Comparison of ENCODE assay signal across 30 cellular contexts in genomic region chr14:87434011-87434410, GRCh38.
"Had no signal": no experiment of that assay in that cellular context is flagged by ENCODE, and none has a peak within 500 bp of the region (broad histone marks: within the 10 kb centered on the region; RNA-seq: fewer than 3 reads in every experiment).

No MANE protein-coding gene starts in this region.

- FAIRE-seq: TTC549 had no signal

- H3K9me3 ChIP-seq: ascending aorta, Peyer's patch, SJSA1, SK-N-SH had no signal

- H3K27me3 Mint-ChIP-seq: activated CD4-positive, alpha-beta T cell treated with anti-CD3 and anti-CD28 coated beads, Interleukin-2, amount 10 ng/mL, durations not matched to agents 7 days and 5 days; activated naive CD4-positive, alpha-beta T cell treated with anti-CD3 and anti-CD28 coated beads, Interleukin-2, amount 50 U/mL, for 24 hours; activated naive CD8-positive, alpha-beta T cell treated with anti-CD3 and anti-CD28 coated beads, Interleukin-2, amount 10 ng/mL, durations not matched to agents 7 days and 5 days; activated T-cell treated with anti-CD3 and anti-CD28 coated beads, Interleukin-2, amount 50 U/mL, for 24 hours had no signal

- H3K27me3 ChIP-seq: ascending aorta, Peyer's patch, SJSA1 had no signal

- H3K36me3 Mint-ChIP-seq: activated naive CD4-positive, alpha-beta T cell treated with anti-CD3 and anti-CD28 coated beads, Interleukin-2, amount 50 U/mL, for 24 hours; activated naive CD8-positive, alpha-beta T cell treated with anti-CD3 and anti-CD28 coated beads, Interleukin-2, amount 10 ng/mL, durations not matched to agents 7 days and 5 days had no signal

- H3K27ac Mint-ChIP-seq: activated CD4-positive, alpha-beta T cell treated with anti-CD3 and anti-CD28 coated beads, Interleukin-2, amount 10 ng/mL, durations not matched to agents 7 days and 5 days; activated CD8-positive, alpha-beta T cell treated with anti-CD3 and anti-CD28 coated beads, Interleukin-2, amount 10 ng/mL, durations not matched to agents 7 days and 5 days; activated naive CD4-positive, alpha-beta T cell treated with anti-CD3 and anti-CD28 coated beads, Interleukin-2, amount 50 U/mL, for 24 hours; activated naive CD8-positive, alpha-beta T cell treated with anti-CD3 and anti-CD28 coated beads, Interleukin-2, amount 10 ng/mL, durations not matched to agents 7 days and 5 days; activated T-cell treated with anti-CD3 and anti-CD28 coated beads, Interleukin-2, amount 50 U/mL, for 24 hours; activated T-helper 2 cell treated with anti-CD3 and anti-CD28 coated beads, Interferon-gamma antibody, Interleukin-2, Interleukin-4, amounts not matched to agents 10 μg/mL and 5 μg/mL and 100 μg/mL, durations not matched to agents 14 hours and 24 hours and 36 hours; T-helper 1 cell treated with Interleukin-12 subunit alpha and Interleukin-12 subunit beta and Interleukin-4 antibody, amounts not matched to agents 30 μg/mL and 1 μg/mL, for 36 hours; T-helper 2 cell treated with Interferon-gamma antibody and Interleukin-4, amounts not matched to agents 5 μg/mL and 100 μg/mL, for 36 hours had no signal

- H3K36me3 ChIP-seq: ascending aorta, Peyer's patch, SJSA1 had no signal

- H3K4me1 ChIP-seq: ascending aorta, Peyer's patch, SJSA1 had no signal

- H3K4me3 Mint-ChIP-seq: activated CD4-positive, alpha-beta T cell treated with anti-CD3 and anti-CD28 coated beads, Interleukin-2, amount 10 ng/mL, durations not matched to agents 7 days and 5 days; activated CD8-positive, alpha-beta T cell treated with anti-CD3 and anti-CD28 coated beads, Interleukin-2, amount 10 ng/mL, durations not matched to agents 7 days and 5 days; activated naive CD4-positive, alpha-beta T cell treated with anti-CD3 and anti-CD28 coated beads, Interleukin-2, amount 50 U/mL, for 24 hours; activated naive CD8-positive, alpha-beta T cell treated with anti-CD3 and anti-CD28 coated beads, Interleukin-2, amount 10 ng/mL, durations not matched to agents 7 days and 5 days; activated T-cell treated with anti-CD3 and anti-CD28 coated beads, Interleukin-2, amount 50 U/mL, for 24 hours; T-helper 1 cell treated with Interleukin-12 subunit alpha and Interleukin-12 subunit beta and Interleukin-4 antibody, amounts not matched to agents 30 μg/mL and 1 μg/mL, for 36 hours; T-helper 2 cell treated with Interferon-gamma antibody and Interleukin-4, amounts not matched to agents 5 μg/mL and 100 μg/mL, for 36 hours had no signal

- H3K9me3 Mint-ChIP-seq: activated naive CD8-positive, alpha-beta T cell treated with anti-CD3 and anti-CD28 coated beads, Interleukin-2, amount 10 ng/mL, durations not matched to agents 7 days and 5 days had no signal

- ATAC-seq: activated CD8-positive, alpha-beta T cell treated with anti-CD3 and anti-CD28 coated beads, Interleukin-2, amount 10 ng/mL, durations not matched to agents 7 days and 5 days; PC-3 had no signal

- DNase-seq: activated CD4-positive, alpha-beta T cell treated with anti-CD3 and anti-CD28 coated beads for 1 hour; activated CD4-positive, alpha-beta T cell treated with anti-CD3 and anti-CD28 coated beads, Interleukin-2, amount 10 ng/mL, durations not matched to agents 7 days and 5 days; activated CD4-positive, alpha-beta T cell treated with anti-CD3 and anti-CD28 coated beads, Interleukin-2, amount 50 U/mL, for 48 hours; activated CD4-positive, CD25-positive, alpha-beta regulatory T cell; activated CD8-positive, alpha-beta T cell treated with anti-CD3 and anti-CD28 coated beads, Interleukin-2, amount 10 ng/mL, durations not matched to agents 7 days and 5 days; activated gamma-delta T cell; activated naive CD4-positive, alpha-beta T cell treated with Interleukin-2 at 50 U/mL for 16 hours; activated naive CD8-positive, alpha-beta T cell treated with anti-CD3 and anti-CD28 coated beads, Interleukin-2, amount 10 ng/mL, durations not matched to agents 7 days and 5 days; activated T-cell treated with anti-CD3 and anti-CD28 coated beads, Interleukin-2, amount 50 U/mL, for 24 hours; amygdala; NCI-H1092 treated with DMSO at 0.1 percent for 48 hours; NCI-H1694 treated with DMSO at 0.1 percent for 48 hours; NCI-H2029; NCI-H510A; NCI-H526; NCI-H748 treated with DMSO at 0.1 percent for 48 hours; NK-92 treated with Interleukin-12 subunit alpha and Interleukin-12 subunit beta, amount 100 ng/mL, for 24 hours; PC-3; Peyer's patch; RPMI8226; SHP77 treated with DMSO at 0.1 percent for 48 hours; SK-N-SH had no signal

- H3K4me1 Mint-ChIP-seq: activated CD4-positive, alpha-beta T cell treated with anti-CD3 and anti-CD28 coated beads, Interleukin-2, amount 10 ng/mL, durations not matched to agents 7 days and 5 days; activated naive CD4-positive, alpha-beta T cell treated with anti-CD3 and anti-CD28 coated beads, Interleukin-2, amount 50 U/mL, for 24 hours; activated naive CD8-positive, alpha-beta T cell treated with anti-CD3 and anti-CD28 coated beads, Interleukin-2, amount 10 ng/mL, durations not matched to agents 7 days and 5 days had no signal

- H3K27ac ChIP-seq: ascending aorta, KMS-11, Peyer's patch, SJSA1 had no signal

- H3K4me3 ChIP-seq: ascending aorta, Peyer's patch, SJSA1 had no signal
